In genomic region chr4:86980230-86980629, GRCh38 we compare ENCODE assay signal across 27 cellular contexts.
"Had no signal": no experiment of that assay in that cellular context is flagged by ENCODE, and none has a peak within 500 bp of the region (broad histone marks: within the 10 kb centered on the region; RNA-seq: fewer than 3 reads in every experiment).

No MANE protein-coding gene starts in this region.

- H3K36me3 ChIP-seq: brain microvascular endothelial cell, Peyer's patch, SJCRH30 had no signal

- H3K27me3 ChIP-seq: brain microvascular endothelial cell, Peyer's patch, SJCRH30 had no signal

- H3K4me2 ChIP-seq: SK-N-SH had no signal

- H3K9me3 Mint-ChIP-seq: activated CD4-positive, alpha-beta memory T cell treated with anti-CD3 and anti-CD28 coated beads, Interleukin-2, amount 10 ng/mL, durations not matched to agents 7 days and 5 days; activated naive CD4-positive, alpha-beta T cell treated with anti-CD3 and anti-CD28 coated beads for 36 hours; activated naive CD8-positive, alpha-beta T cell treated with anti-CD3 and anti-CD28 coated beads for 36 hours; activated T-helper 17 cell treated with anti-CD3 and anti-CD28 coated beads, Interleukin-2, amount 50 U/mL, for 72 hours had no signal

- DNase-seq: activated CD4-positive, alpha-beta memory T cell treated with anti-CD3 and anti-CD28 coated beads, Interleukin-2, amount 10 ng/mL, durations not matched to agents 7 days and 5 days; activated CD4-positive, alpha-beta T cell treated with anti-CD3 and anti-CD28 coated beads for 36 hours; activated CD4-positive, alpha-beta T cell treated with anti-CD3 and anti-CD28 coated beads, Interleukin-2, amount 50 U/mL, for 1 hour; activated gamma-delta T cell; activated naive CD4-positive, alpha-beta T cell treated with anti-CD3 and anti-CD28 coated beads for 36 hours; activated naive CD8-positive, alpha-beta T cell treated with anti-CD3 and anti-CD28 coated beads for 36 hours; activated T-cell treated with anti-CD3 and anti-CD28 coated beads for 4 hours; activated T-cell treated with anti-CD3 and anti-CD28 coated beads, Interleukin-2, amount 50 U/mL, for 48 hours; brain microvascular endothelial cell; cerebellar nuclear complex; NCI-H1092; NCI-H1417; NCI-H2029; NCI-H2107; NCI-H2171 treated with DMSO at 0.1 percent for 48 hours; NCI-H226; NCI-H510A; NCI-H82; Peyer's patch; Right ventricle myocardium superior; SJCRH30; SK-N-SH; T-helper 1 cell had no signal

- H3K27me3 Mint-ChIP-seq: activated CD4-positive, alpha-beta memory T cell treated with anti-CD3 and anti-CD28 coated beads, Interleukin-2, amount 10 ng/mL, durations not matched to agents 7 days and 5 days; activated CD4-positive, alpha-beta T cell treated with anti-CD3 and anti-CD28 coated beads for 36 hours; activated naive CD8-positive, alpha-beta T cell treated with anti-CD3 and anti-CD28 coated beads for 36 hours; activated T-helper 17 cell treated with anti-CD3 and anti-CD28 coated beads, Interleukin-2, amount 50 U/mL, for 72 hours had no signal

- FAIRE-seq: colon had no signal

- ATAC-seq: activated CD4-positive, alpha-beta T cell treated with anti-CD3 and anti-CD28 coated beads for 36 hours; activated T-helper 17 cell treated with anti-CD3 and anti-CD28 coated beads, Interleukin-2, amount 50 U/mL, for 72 hours had no signal

- H3K4me3 Mint-ChIP-seq: activated CD4-positive, alpha-beta memory T cell treated with anti-CD3 and anti-CD28 coated beads, Interleukin-2, amount 10 ng/mL, durations not matched to agents 7 days and 5 days; activated CD4-positive, alpha-beta T cell treated with anti-CD3 and anti-CD28 coated beads for 36 hours; activated naive CD4-positive, alpha-beta T cell treated with anti-CD3 and anti-CD28 coated beads for 36 hours; activated naive CD8-positive, alpha-beta T cell treated with anti-CD3 and anti-CD28 coated beads for 36 hours; activated T-helper 17 cell treated with anti-CD3 and anti-CD28 coated beads, Interleukin-2, amount 50 U/mL, for 72 hours had no signal

- H3K27ac Mint-ChIP-seq: activated CD4-positive, alpha-beta memory T cell treated with anti-CD3 and anti-CD28 coated beads, Interleukin-2, amount 10 ng/mL, durations not matched to agents 7 days and 5 days; activated CD4-positive, alpha-beta T cell treated with anti-CD3 and anti-CD28 coated beads for 36 hours; activated naive CD4-positive, alpha-beta T cell treated with anti-CD3 and anti-CD28 coated beads for 36 hours; activated naive CD8-positive, alpha-beta T cell treated with anti-CD3 and anti-CD28 coated beads for 36 hours; activated T-helper 17 cell treated with anti-CD3 and anti-CD28 coated beads, Interleukin-2, amount 50 U/mL, for 72 hours had no signal

- H3K9ac ChIP-seq: SK-N-SH had no signal

- H3K27ac ChIP-seq: brain microvascular endothelial cell, Peyer's patch, RWPE1, SJCRH30, VCaP had no signal

- H3K4me3 ChIP-seq: Peyer's patch, SJCRH30 had no signal

- H3K4me1 ChIP-seq: SJCRH30 had no signal

- H3K9me3 ChIP-seq: Peyer's patch, SJCRH30, SK-N-SH had no signal
